In genomic region chr3:172174396-172175253, GRCh38 we compare ENCODE assay signal across 11 cellular contexts.
DNase-seq lines count a peak whose midpoint lies in the region; TF ChIP-seq lines count a peak whose summit lies in the region.
"Had no signal": no experiment of that assay in that cellular context is flagged by ENCODE, and none has a peak within 500 bp of the region (broad histone marks: within the 10 kb centered on the region; RNA-seq: fewer than 3 reads in every experiment).

No MANE protein-coding gene starts in this region.

- peak overlapping the region; percentile 10 for H2AK5ac ChIP-seq in mesenchymal stem cell (ENCODE audit: low read length, severe bottlenecking)

- peak overlapping the region; percentile 43 for H3K27ac ChIP-seq in mesenchymal stem cell (ENCODE audit: low read length, poor library complexity, severe bottlenecking)
- peak overlapping the region; percentile 85 for H3K27ac ChIP-seq in smooth muscle cell (ENCODE audit: low read depth)

- H3K9ac ChIP-seq in mesenchymal stem cell (ENCODE audit: low read length): no peak overlapping the region
- H3K9ac ChIP-seq in smooth muscle cell (ENCODE audit: low read depth): no peak overlapping the region

- peak overlapping the region in 1 of 2 experiments; percentile 76 for H3K4ac ChIP-seq in mesenchymal stem cell (ENCODE audit: low read depth in 1 of 2, low read length in 2 of 2)

- peak overlapping the region; percentile 50 for H3K27ac Mint-ChIP-seq in dendritic cell treated with granulocyte-macrophage colony-stimulating factor and Interleukin-4, amounts not matched to agents 40 ng/mL and 50 ng/mL, for 4 days
- H3K27ac Mint-ChIP-seq in activated CD4-positive, alpha-beta T cell treated with anti-CD3 and anti-CD28 coated beads, Interleukin-2, amount 10 ng/mL, durations not matched to agents 24 days and 14 days: no peak overlapping the region
- H3K27ac Mint-ChIP-seq: activated naive CD4-positive, alpha-beta T cell treated with anti-CD3 and anti-CD28 coated beads, Interleukin-2, amount 50 U/mL, for 24 hours had no signal

- peaks cover 23% of the 10 kb centered on the region for H3K36me3 Mint-ChIP-seq in dendritic cell treated with granulocyte-macrophage colony-stimulating factor and Interleukin-4, amounts not matched to agents 40 ng/mL and 50 ng/mL, for 4 days (ENCODE audit: low read depth)
- H3K36me3 Mint-ChIP-seq in activated CD4-positive, alpha-beta T cell treated with anti-CD3 and anti-CD28 coated beads, Interleukin-2, amount 10 ng/mL, durations not matched to agents 24 days and 14 days (ENCODE audit: low read depth): peaks cover 1% of the 10 kb centered on the region

- H3F3A ChIP-seq in smooth muscle cell (ENCODE audit: low read depth): peaks cover 39% of the 10 kb centered on the region

- H2BK15ac ChIP-seq in mesenchymal stem cell (ENCODE audit: low read depth, poor library complexity, severe bottlenecking): no peak overlapping the region

- peaks cover 9 to 20% of the 10 kb centered on the region in 2 experiments for H3K36me3 ChIP-seq in mesenchymal stem cell (ENCODE audit: control insufficient read depth in 1 of 2, insufficient read depth in 2 of 2, low read depth in 1 of 2, low read length in 2 of 2)
- H3K36me3 ChIP-seq in smooth muscle cell (ENCODE audit: low read depth): no peaks in the 10 kb centered on the region

- H3K4me2 ChIP-seq in mesenchymal stem cell (ENCODE audit: low read length, poor library complexity, severe bottlenecking): no peak overlapping the region
- peak overlapping the region; percentile 77 for H3K4me2 ChIP-seq in smooth muscle cell

- peaks cover 5% of the 10 kb centered on the region for H3K79me1 ChIP-seq in mesenchymal stem cell (replicated peaks; ENCODE audit: low read length, poor library complexity, severe bottlenecking)

- H2BK5ac ChIP-seq in mesenchymal stem cell (ENCODE audit: low read depth, low read length, poor library complexity, severe bottlenecking): no peak overlapping the region

- no peak overlapping the region for H2BK12ac ChIP-seq in mesenchymal stem cell (ENCODE audit: low read length in 2 of 2)

- H3K4me1 Mint-ChIP-seq in dendritic cell treated with granulocyte-macrophage colony-stimulating factor and Interleukin-4, amounts not matched to agents 40 ng/mL and 50 ng/mL, for 4 days (ENCODE audit: low read depth): peaks cover 56% of the 10 kb centered on the region
- peaks cover 8% of the 10 kb centered on the region for H3K4me1 Mint-ChIP-seq in activated CD4-positive, alpha-beta T cell treated with anti-CD3 and anti-CD28 coated beads, Interleukin-2, amount 10 ng/mL, durations not matched to agents 24 days and 14 days

- TF ChIP-seq CTCF in smooth muscle cell (IDR thresholded peaks at IDR 0.05; ENCODE audit: borderline replicate concordance, insufficient read depth, poor library complexity, severe bottlenecking): no peak

- H3K9me3 Mint-ChIP-seq in dendritic cell treated with granulocyte-macrophage colony-stimulating factor and Interleukin-4, amounts not matched to agents 40 ng/mL and 50 ng/mL, for 4 days: no peaks in the 10 kb centered on the region
- peaks cover 4% of the 10 kb centered on the region for H3K9me3 Mint-ChIP-seq in activated CD4-positive, alpha-beta T cell treated with anti-CD3 and anti-CD28 coated beads, Interleukin-2, amount 10 ng/mL, durations not matched to agents 24 days and 14 days
- H3K9me3 Mint-ChIP-seq: activated naive CD4-positive, alpha-beta T cell treated with anti-CD3 and anti-CD28 coated beads, Interleukin-2, amount 50 U/mL, for 24 hours had no signal

- H3K27me3 ChIP-seq in mesenchymal stem cell (ENCODE audit: control insufficient read depth in 1 of 2, insufficient read depth in 1 of 2, low read length in 2 of 2) (no peaks in the 10 kb centered on the region), smooth muscle cell (ENCODE audit: low read depth) (no peaks in the 10 kb centered on the region)

- H2AFZ ChIP-seq in mesenchymal stem cell (ENCODE audit: low read depth, low read length) (no peak overlapping the region), smooth muscle cell (ENCODE audit: low read depth) (no peak overlapping the region)

- no peak overlapping the region for H3K4me3 ChIP-seq in mesenchymal stem cell (ENCODE audit: insufficient read depth in 1 of 2, low read depth in 1 of 2, low read length in 2 of 2)
- H3K4me3 ChIP-seq in smooth muscle cell: no peak overlapping the region

- H2BK120ac ChIP-seq in mesenchymal stem cell (ENCODE audit: low read depth, low read length): no peak overlapping the region

- peak; percentile 40 for DNase-seq in LHCN-M2 (ENCODE audit: low read depth)
- peak; percentile 58 for DNase-seq in mesenchymal stem cell
- DNase-seq in smooth muscle cell (lab: John Stamatoyannopoulos, UW; ENCODE audit: unreplicated experiment): no peak
- no peak for DNase-seq in putamen (ENCODE audit: low spot score)
- DNase-seq in activated CD4-positive, alpha-beta T cell treated with anti-CD3 and anti-CD28 coated beads, Interleukin-2, amount 10 ng/mL, durations not matched to agents 24 days and 14 days: no peak
- no peak for DNase-seq in occipital lobe (lab: John Stamatoyannopoulos, UW)
- DNase-seq in HT-29 (ENCODE audit: low spot score): no peak
- DNase-seq: activated CD8-positive, alpha-beta memory T cell treated with anti-CD3 and anti-CD28 coated beads, Interleukin-2, amount 50 U/mL, for 4 hours; midbrain had no signal

- H3K9me3 ChIP-seq in mesenchymal stem cell (ENCODE audit: control insufficient read depth, low read length) (no peaks in the 10 kb centered on the region), smooth muscle cell (replicated peaks; ENCODE audit: low read depth) (no peaks in the 10 kb centered on the region)

- H4K91ac ChIP-seq in mesenchymal stem cell (ENCODE audit: low read length): no peak overlapping the region

- peak overlapping the region in 1 of 2 experiments; percentile 72 for H3K23ac ChIP-seq in mesenchymal stem cell (ENCODE audit: low read length in 2 of 2)

- H3K18ac ChIP-seq in mesenchymal stem cell (ENCODE audit: low read depth in 1 of 2, low read length in 2 of 2): peak overlapping the region; percentile 45 to 66

- intact Hi-C loops in dendritic cell treated with granulocyte-macrophage colony-stimulating factor and Interleukin-4, amounts not matched to agents 40 ng/mL and 50 ng/mL, for 4 days (cut with micrococcal nuclease): no loop called here
- intact Hi-C loops in activated CD4-positive, alpha-beta T cell treated with anti-CD3 and anti-CD28 coated beads, Interleukin-2, amount 10 ng/mL, durations not matched to agents 24 days and 14 days (cut with micrococcal nuclease): no loop called here

- H3K4me1 ChIP-seq in mesenchymal stem cell (ENCODE audit: control insufficient read depth, insufficient read depth, low read depth, low read length) (peaks cover 5% of the 10 kb centered on the region), smooth muscle cell (ENCODE audit: low read depth) (peaks cover 45% of the 10 kb centered on the region)

- WGBS in mesenchymal stem cell: 53% methylated on average over 6 of the region's 7 CpGs
- 31% methylated on average over 5 of the region's 7 CpGs for WGBS in smooth muscle cell (ENCODE audit: low lambda C conversion rate)

- no peak overlapping the region for H3K14ac ChIP-seq in mesenchymal stem cell (ENCODE audit: low read length in 2 of 2)

- H3K27me3 Mint-ChIP-seq in dendritic cell treated with granulocyte-macrophage colony-stimulating factor and Interleukin-4, amounts not matched to agents 40 ng/mL and 50 ng/mL, for 4 days: no peaks in the 10 kb centered on the region
- no peaks in the 10 kb centered on the region for H3K27me3 Mint-ChIP-seq in activated CD4-positive, alpha-beta T cell treated with anti-CD3 and anti-CD28 coated beads, Interleukin-2, amount 10 ng/mL, durations not matched to agents 24 days and 14 days
- H3K27me3 Mint-ChIP-seq: activated naive CD4-positive, alpha-beta T cell treated with anti-CD3 and anti-CD28 coated beads, Interleukin-2, amount 50 U/mL, for 24 hours had no signal

- no peak overlapping the region for H4K8ac ChIP-seq in mesenchymal stem cell (ENCODE audit: low read length)

- no peak overlapping the region for H3K4me3 Mint-ChIP-seq in dendritic cell treated with granulocyte-macrophage colony-stimulating factor and Interleukin-4, amounts not matched to agents 40 ng/mL and 50 ng/mL, for 4 days
- no peak overlapping the region for H3K4me3 Mint-ChIP-seq in activated CD4-positive, alpha-beta T cell treated with anti-CD3 and anti-CD28 coated beads, Interleukin-2, amount 10 ng/mL, durations not matched to agents 24 days and 14 days
- H3K4me3 Mint-ChIP-seq: activated naive CD4-positive, alpha-beta T cell treated with anti-CD3 and anti-CD28 coated beads, Interleukin-2, amount 50 U/mL, for 24 hours had no signal

- peaks cover 99% of the 10 kb centered on the region for H3K79me2 ChIP-seq in smooth muscle cell (ENCODE audit: low read depth)

- peaks cover 98% of the 10 kb centered on the region for H4K20me1 ChIP-seq in smooth muscle cell (ENCODE audit: low read depth)

Comparison
In these comparisons a context has a peak if more than half of its experiments do, and no peak if none do; other contexts are left out.
1. DNase-seq: peak in LHCN-M2 (single experiment) and mesenchymal stem cell (single experiment); none in smooth muscle cell (single experiment), putamen (single experiment), activated CD4-positive, alpha-beta T cell treated with anti-CD3 and anti-CD28 coated beads, Interleukin-2, amount 10 ng/mL, durations not matched to agents 24 days and 14 days (single experiment), occipital lobe (single experiment) and HT-29 (single experiment).